1 cellular context compared by ENCODE assay signal in the genomic region with DNA sequence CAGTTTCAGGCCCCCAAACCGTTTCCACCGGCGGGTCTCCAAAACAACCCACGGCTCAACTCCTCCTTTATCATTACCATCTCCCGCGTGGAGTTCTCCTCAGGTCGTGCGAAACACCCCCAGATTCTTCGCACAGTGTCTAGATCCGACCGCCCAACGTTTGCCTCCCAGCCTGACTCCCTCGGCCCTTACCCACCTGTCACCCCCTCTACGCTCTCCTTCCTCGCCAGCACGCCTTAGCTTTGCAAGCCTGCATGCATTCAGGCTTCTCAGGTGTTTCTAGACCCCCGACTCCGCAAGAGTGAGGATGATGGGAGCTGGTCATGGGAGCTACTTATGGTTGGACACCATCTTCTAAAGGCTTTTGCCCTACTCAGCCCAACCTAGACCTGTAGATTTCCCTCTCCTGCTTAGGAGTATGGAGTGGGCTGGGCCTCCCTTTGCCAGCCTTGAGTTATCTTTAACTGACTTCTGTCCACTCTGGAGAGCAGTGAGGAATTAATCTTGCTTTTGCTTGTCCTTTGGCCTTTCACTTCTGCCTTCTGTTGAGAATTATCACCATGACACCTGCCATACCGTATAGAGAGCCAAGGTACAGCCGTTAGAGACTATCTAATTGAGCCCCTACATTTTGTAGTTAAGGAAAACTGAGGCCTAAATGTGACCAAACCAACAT.
TF ChIP-seq lines count a peak whose summit lies in the region.

No MANE protein-coding gene starts in this region.

TF ChIP-seq in K562, 482 proteins besides CTCF, POLR2A, EP300 and RAD21 (continued from another document and continues in another):
- TF ChIP-seq CC2D1A (IDR thresholded peaks at IDR 0.05) (peak; percentile 56; the same call in 1 of the 2 replicates), EZH2 (IDR thresholded peaks at IDR 0.05; ENCODE audit: borderline replicate concordance, low read depth, low read length) (no peak), CBX3 (IDR thresholded peaks at IDR 0.05; ENCODE audit: borderline replicate concordance in 1 of 2, low read length in 2 of 2) (no peak), CEBPG (CRISPR knock-in tag; IDR thresholded peaks at IDR 0.05) (no peak), CEBPG (tag; conservative IDR thresholded peaks at IDR 0.05 in 1 of 2, IDR thresholded peaks at IDR 0.05 in 1 of 2) (no peak), ZBTB17 (CRISPR knock-in tag; IDR thresholded peaks at IDR 0.05) (no peak; the same call in 1 of the 2 replicates), NBN (IDR thresholded peaks at IDR 0.05; ENCODE audit: low read depth) (no peak), SOX6 (IDR thresholded peaks at IDR 0.05) (peak; percentile 43; the same call in 1 of the 2 replicates), BCOR (IDR thresholded peaks at IDR 0.05) (no peak), DACH1 (IDR thresholded peaks at IDR 0.05; ENCODE audit: partially characterized antibody) (no peak), ZFP1 (CRISPR knock-in tag; IDR thresholded peaks at IDR 0.05) (no peak), POLR2B (IDR thresholded peaks at IDR 0.05; ENCODE audit: low read depth, partially characterized antibody) (no peak), BRF1 (IDR thresholded peaks at IDR 0.05; ENCODE audit: borderline replicate concordance, extremely low read depth, insufficient read length) (no peak), BRD9 (IDR thresholded peaks at IDR 0.05; ENCODE audit: low read depth, partially characterized antibody) (no peak), HDAC2 (IDR thresholded peaks at IDR 0.05) (0 out of 2 replicates have a peak, but pooled peaks have one; percentile 73), ZNF384 (IDR thresholded peaks at IDR 0.05; ENCODE audit: low read depth, low read length) (no peak), HOXB6 (CRISPR knock-in tag; IDR thresholded peaks at IDR 0.05; ENCODE audit: borderline replicate concordance) (no peak), ZNF551 (CRISPR knock-in tag; IDR thresholded peaks at IDR 0.05) (no peak), ZNF318 (IDR thresholded peaks at IDR 0.05; ENCODE audit: borderline replicate concordance in 1 of 2, low read depth in 1 of 2) (no peak), KAT8 (IDR thresholded peaks at IDR 0.05; ENCODE audit: low read depth) (no peak), ZNF121 (CRISPR knock-in tag; conservative IDR thresholded peaks at IDR 0.05) (no peak), TFAP4 (CRISPR knock-in tag; IDR thresholded peaks at IDR 0.05; ENCODE audit: borderline replicate concordance) (no peak), NR3C1 (CRISPR knock-in tag; IDR thresholded peaks at IDR 0.05) (no peak), XRCC3 (IDR thresholded peaks at IDR 0.05) (no peak), ZKSCAN3 (CRISPR knock-in tag; IDR thresholded peaks at IDR 0.05) (no peak), SREBF2 (CRISPR knock-in tag; IDR thresholded peaks at IDR 0.05) (0 out of 2 replicates have a peak, but pooled peaks have one; percentile 70), CBFA2T3 (IDR thresholded peaks at IDR 0.05) (peak; percentile 94), E2F4 (CRISPR knock-in tag; IDR thresholded peaks at IDR 0.05; ENCODE audit: low read depth) (no peak; the same call in 1 of the 2 replicates), TOE1 (IDR thresholded peaks at IDR 0.05; ENCODE audit: borderline replicate concordance) (no peak), TOE1 (CRISPR knock-in tag; IDR thresholded peaks at IDR 0.05; ENCODE audit: borderline replicate concordance, low read depth) (no peak), ZNF589 (CRISPR knock-in tag; IDR thresholded peaks at IDR 0.05; ENCODE audit: low read depth) (no peak), BHLHE40 (IDR thresholded peaks at IDR 0.05; ENCODE audit: low read length) (no peak), SNIP1 (IDR thresholded peaks at IDR 0.05; ENCODE audit: low read depth) (no peak), ZNF696 (CRISPR knock-in tag; conservative IDR thresholded peaks at IDR 0.05) (no peak), KDM4B (IDR thresholded peaks at IDR 0.05; ENCODE audit: borderline replicate concordance in 2 of 2, low read depth in 1 of 2) (0 out of 4 replicates have a peak, but pooled peaks of 1 of the 2 experiments have one; percentile 16), HNRNPH1 (optimal IDR thresholded peaks at IDR 0.05; ENCODE audit: low read depth, low read length) (no peak), ZNF174 (CRISPR knock-in tag; IDR thresholded peaks at IDR 0.05) (no peak), HSF4 (CRISPR knock-in tag; IDR thresholded peaks at IDR 0.05; ENCODE audit: borderline replicate concordance) (no peak), MCM7 (IDR thresholded peaks at IDR 0.05) (no peak), U2AF2 (optimal IDR thresholded peaks at IDR 0.05; ENCODE audit: low read depth, low read length) (no peak), CREB3 (tag; conservative IDR thresholded peaks at IDR 0.05; ENCODE audit: low read depth) (0 out of 2 replicates have a peak, but pooled peaks have one; percentile 34)
- TF ChIP-seq, protein P1, sequence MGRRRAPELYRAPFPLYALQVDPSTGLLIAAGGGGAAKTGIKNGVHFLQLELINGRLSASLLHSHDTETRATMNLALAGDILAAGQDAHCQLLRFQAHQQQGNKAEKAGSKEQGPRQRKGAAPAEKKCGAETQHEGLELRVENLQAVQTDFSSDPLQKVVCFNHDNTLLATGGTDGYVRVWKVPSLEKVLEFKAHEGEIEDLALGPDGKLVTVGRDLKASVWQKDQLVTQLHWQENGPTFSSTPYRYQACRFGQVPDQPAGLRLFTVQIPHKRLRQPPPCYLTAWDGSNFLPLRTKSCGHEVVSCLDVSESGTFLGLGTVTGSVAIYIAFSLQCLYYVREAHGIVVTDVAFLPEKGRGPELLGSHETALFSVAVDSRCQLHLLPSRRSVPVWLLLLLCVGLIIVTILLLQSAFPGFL (CRISPR knock-in tag; IDR thresholded peaks at IDR 0.05) = no peak
- TF ChIP-seq, protein P2, sequence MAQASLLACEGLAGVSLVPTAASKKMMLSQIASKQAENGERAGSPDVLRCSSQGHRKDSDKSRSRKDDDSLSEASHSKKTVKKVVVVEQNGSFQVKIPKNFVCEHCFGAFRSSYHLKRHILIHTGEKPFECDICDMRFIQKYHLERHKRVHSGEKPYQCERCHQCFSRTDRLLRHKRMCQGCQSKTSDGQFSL (CRISPR knock-in tag; IDR thresholded peaks at IDR 0.05) = no peak
- TF ChIP-seq, protein P2 (tag; IDR thresholded peaks at IDR 0.05) = no peak
- TF ChIP-seq, protein P3, sequence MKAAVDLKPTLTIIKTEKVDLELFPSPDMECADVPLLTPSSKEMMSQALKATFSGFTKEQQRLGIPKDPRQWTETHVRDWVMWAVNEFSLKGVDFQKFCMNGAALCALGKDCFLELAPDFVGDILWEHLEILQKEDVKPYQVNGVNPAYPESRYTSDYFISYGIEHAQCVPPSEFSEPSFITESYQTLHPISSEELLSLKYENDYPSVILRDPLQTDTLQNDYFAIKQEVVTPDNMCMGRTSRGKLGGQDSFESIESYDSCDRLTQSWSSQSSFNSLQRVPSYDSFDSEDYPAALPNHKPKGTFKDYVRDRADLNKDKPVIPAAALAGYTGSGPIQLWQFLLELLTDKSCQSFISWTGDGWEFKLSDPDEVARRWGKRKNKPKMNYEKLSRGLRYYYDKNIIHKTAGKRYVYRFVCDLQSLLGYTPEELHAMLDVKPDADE (conservative IDR thresholded peaks at IDR 0.05; ENCODE audit: control insufficient read depth, low read depth, low read length) = no peak
- TF ChIP-seq, protein P4, sequence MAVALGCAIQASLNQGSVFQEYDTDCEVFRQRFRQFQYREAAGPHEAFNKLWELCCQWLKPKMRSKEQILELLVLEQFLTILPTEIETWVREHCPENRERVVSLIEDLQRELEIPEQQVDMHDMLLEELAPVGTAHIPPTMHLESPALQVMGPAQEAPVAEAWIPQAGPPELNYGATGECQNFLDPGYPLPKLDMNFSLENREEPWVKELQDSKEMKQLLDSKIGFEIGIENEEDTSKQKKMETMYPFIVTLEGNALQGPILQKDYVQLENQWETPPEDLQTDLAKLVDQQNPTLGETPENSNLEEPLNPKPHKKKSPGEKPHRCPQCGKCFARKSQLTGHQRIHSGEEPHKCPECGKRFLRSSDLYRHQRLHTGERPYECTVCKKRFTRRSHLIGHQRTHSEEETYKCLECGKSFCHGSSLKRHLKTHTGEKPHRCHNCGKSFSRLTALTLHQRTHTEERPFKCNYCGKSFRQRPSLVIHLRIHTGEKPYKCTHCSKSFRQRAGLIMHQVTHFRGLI (CRISPR knock-in tag; IDR thresholded peaks at IDR 0.05) = no peak
- TF ChIP-seq, protein P5, sequence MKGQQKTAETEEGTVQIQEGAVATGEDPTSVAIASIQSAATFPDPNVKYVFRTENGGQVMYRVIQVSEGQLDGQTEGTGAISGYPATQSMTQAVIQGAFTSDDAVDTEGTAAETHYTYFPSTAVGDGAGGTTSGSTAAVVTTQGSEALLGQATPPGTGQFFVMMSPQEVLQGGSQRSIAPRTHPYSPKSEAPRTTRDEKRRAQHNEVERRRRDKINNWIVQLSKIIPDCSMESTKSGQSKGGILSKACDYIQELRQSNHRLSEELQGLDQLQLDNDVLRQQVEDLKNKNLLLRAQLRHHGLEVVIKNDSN (CRISPR knock-in tag; IDR thresholded peaks at IDR 0.05) = no peak
